In the genomic region with DNA sequence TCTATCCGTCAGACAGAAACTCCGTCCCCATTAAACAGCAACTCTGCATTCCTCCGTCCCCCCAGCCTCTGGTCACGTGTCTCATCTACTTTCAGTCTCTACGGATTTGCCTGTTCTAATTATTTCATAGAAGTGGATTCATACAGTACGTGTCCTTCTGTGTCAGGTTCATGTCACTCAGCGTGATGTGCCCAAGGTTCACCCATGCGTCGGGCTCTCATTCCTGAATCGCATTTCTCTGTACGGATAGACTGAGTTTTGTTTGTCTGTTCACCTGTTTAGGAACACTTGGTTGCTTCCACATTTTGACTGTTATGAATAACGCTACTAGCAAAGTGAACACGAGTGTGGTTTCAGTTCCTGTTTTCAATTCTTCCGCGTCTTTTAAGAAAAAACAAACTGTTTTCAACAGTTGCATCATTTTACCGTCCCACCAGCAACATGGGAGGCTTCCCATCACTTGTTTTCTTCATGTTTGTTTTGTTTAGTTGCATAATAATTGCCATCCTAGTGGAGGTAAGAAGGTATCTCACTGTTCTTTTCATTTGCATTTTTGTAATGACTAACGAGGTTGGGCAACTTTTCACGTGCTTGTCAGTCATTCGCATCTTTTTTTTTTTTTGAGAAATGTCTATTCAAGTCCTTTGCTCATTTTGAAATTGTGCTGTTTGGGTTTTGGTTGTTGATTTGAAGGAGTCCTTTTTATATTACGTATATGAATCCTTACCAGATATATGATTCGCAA, we compare ENCODE assay signal across 8 cellular contexts.
DNase-seq lines count a peak whose midpoint lies in the region; ATAC-seq and TF ChIP-seq lines count a peak whose summit lies in the region.

No MANE protein-coding gene starts in this region.

- H3K36me3 ChIP-seq in iPS-20b (ENCODE audit: insufficient read depth, low read depth, low read length): no peaks in the 10 kb centered on the region

- H3K27me3 ChIP-seq in iPS-20b (ENCODE audit: insufficient read depth, low read length): 0 out of 2 replicates have a peak, but pooled peaks cover 5% of the 10 kb centered on the region

- DNase-seq in KG1 (lab: John Stamatoyannopoulos, UW) (peak; percentile 78), substantia nigra (lab: John Stamatoyannopoulos, UW) (no peak), 8988T (no peak), DMS114 treated with DMSO at 0.1 percent for 48 hours (lab: John Stamatoyannopoulos, UW; ENCODE audit: unreplicated experiment) (no peak)
- DNase-seq in activated T-cell treated with anti-CD3 and anti-CD28 coated beads, Interleukin-2, amount 50 U/mL, for 1 hour: peak; percentile 63

- peak overlapping the region; percentile 70; the same call in 1 of the 2 replicates for H3K9ac ChIP-seq in iPS-20b (ENCODE audit: low read depth, low read length)

- H3K4me1 ChIP-seq in iPS-20b (ENCODE audit: insufficient read depth, low read length): peaks cover 5% of the 10 kb centered on the region; the same call in 1 of the 2 replicates

- peaks cover 3% of the 10 kb centered on the region for H3K9me3 ChIP-seq in iPS-20b (ENCODE audit: insufficient read depth, low read depth, low read length)

- peak; percentile 69 for ATAC-seq in GM21619 (IDR thresholded peaks at IDR 0.05; ENCODE audit: unreplicated experiment)

- H3K27ac ChIP-seq in iPS-20b (ENCODE audit: low read length) (no peak overlapping the region), substantia nigra (ENCODE audit: low read depth, low read length, poor library complexity, severe bottlenecking) (peak overlapping the region; percentile 3)

- peak overlapping the region; percentile 55; the same call in 1 of the 2 replicates for H3K4me3 ChIP-seq in iPS-20b (ENCODE audit: low read length)

- peak; percentile 19 for TF ChIP-seq CTCF in GM12873 (IDR thresholded peaks at IDR 0.05; ENCODE audit: insufficient read depth, low read depth, low read length, missing control alignments)

Comparison
In these comparisons a context has a peak if more than half of its experiments do, and no peak if none do; other contexts are left out.
1. DNase-seq: peak in KG1 (single experiment) and activated T-cell treated with anti-CD3 and anti-CD28 coated beads, Interleukin-2, amount 50 U/mL, for 1 hour (single experiment); none in substantia nigra (0 of 49), 8988T (single experiment) and DMS114 treated with DMSO at 0.1 percent for 48 hours (single experiment).